ENCODE assay signal across 8 cellular contexts in genomic region chr13:44575741-44576395, GRCh38. TPM values are rescaled to one million over a fixed set of nuclear protein-coding genes. Genes with fewer than 3 reads are reported as not detected.
A peak's percentile ranks its signal among the peaks of the same experiment; 100 is the strongest.
DNase-seq lines count a peak whose midpoint lies in the region; ATAC-seq and TF ChIP-seq lines count a peak whose summit lies in the region.

Gene TSC22D1 (minus strand): TSS chr13:44576330. CDS start chr13:44576074, 256 bp downstream.

- H3K9me3 ChIP-seq in Karpas-422 (ENCODE audit: low read length) (no peaks in the 10 kb centered on the region), skeletal muscle tissue (ENCODE audit: control insufficient read depth in 3 of 3, low read length in 3 of 3) (no peaks in the 10 kb centered on the region)

- peaks cover 6% of the 10 kb centered on the region; the same call in 1 of the 2 replicates for H4K20me1 ChIP-seq in Karpas-422 (ENCODE audit: insufficient read depth, low read depth, low read length)

- TF ChIP-seq CTCF in cardiac fibroblast (IDR thresholded peaks at IDR 0.05; ENCODE audit: low read depth, low read length), result no peak

- peak within 1 kb of the TSS; percentile 79 for H3K9ac ChIP-seq in Karpas-422 (ENCODE audit: low read length)
- peak within 1 kb of the TSS; percentile 87 to 97 (median 89) for H3K9ac ChIP-seq in skeletal muscle tissue (ENCODE audit: low read depth in 1 of 3, low read length in 3 of 3)

- H2AFZ ChIP-seq in Karpas-422 (ENCODE audit: low read length), result peak within 1 kb of the TSS; percentile 99

- peaks cover 47 to 55% of the 10 kb centered on the region in 2 donors for H3K4me1 Mint-ChIP-seq in immature natural killer cell

- H3K9me2 ChIP-seq in Karpas-422 (replicated peaks; ENCODE audit: insufficient read depth, low read length), result no peaks in the 10 kb centered on the region

- H3K4me3 ChIP-seq in Karpas-422 (ENCODE audit: low read length) (peak within 1 kb of the TSS; percentile 87), cardiac fibroblast (replicated peaks in 1 of 2; ENCODE audit: low read depth in 2 of 2, low read length in 2 of 2) (peak within 1 kb of the TSS; percentile 85), skeletal muscle tissue (ENCODE audit: low read length in 3 of 3) (peak within 1 kb of the TSS; percentile 77 to 84 (median 83))

- no peaks in the 10 kb centered on the region for H3K79me2 ChIP-seq in Karpas-422 (ENCODE audit: low read length)

- no peaks in the 10 kb centered on the region for H3K9me3 Mint-ChIP-seq in immature natural killer cell

- H3K36me3 ChIP-seq in Karpas-422 (ENCODE audit: insufficient read depth, low read length) (no peaks in the 10 kb centered on the region), skeletal muscle tissue (ENCODE audit: control insufficient read depth in 3 of 3, insufficient read depth in 3 of 3, low read length in 3 of 3) (peaks cover 0 to 5% (median 4%) of the 10 kb centered on the region in 3 donors)

- H3K4me2 ChIP-seq in Karpas-422 (ENCODE audit: low read depth, low read length, poor library complexity, severe bottlenecking), result peak within 1 kb of the TSS; percentile 96

- H3K27ac ChIP-seq in Karpas-422 (ENCODE audit: low read length), result no peak within 1 kb of the TSS
- H3K27ac ChIP-seq in skeletal muscle tissue (ENCODE audit: low read depth, low read length), result peak within 1 kb of the TSS; percentile 97

- no peaks in the 10 kb centered on the region; the same call in 1 of the 2 replicates for H3K27me3 ChIP-seq in Karpas-422 (ENCODE audit: low read length)
- no peaks in the 10 kb centered on the region for H3K27me3 ChIP-seq in skeletal muscle tissue (ENCODE audit: control insufficient read depth in 3 of 3, insufficient read depth in 3 of 3, low read length in 3 of 3)

- peak within 1 kb of the TSS; percentile 92 to 95 (median 93) for H3K27ac Mint-ChIP-seq in immature natural killer cell

- peak within 1 kb of the TSS; percentile 87 to 98 (median 96) for H3K4me3 Mint-ChIP-seq in immature natural killer cell

- peaks cover 13 to 22% (median 21%) of the 10 kb centered on the region in 3 donors for H3K27me3 Mint-ChIP-seq in immature natural killer cell (ENCODE audit: low read depth in 3 of 3)

- peaks cover 24% of the 10 kb centered on the region for H3K4me1 ChIP-seq in Karpas-422 (ENCODE audit: low read length)
- H3K4me1 ChIP-seq in skeletal muscle tissue (ENCODE audit: control insufficient read depth in 3 of 3, insufficient read depth in 3 of 3, low read length in 3 of 3), result peaks cover 28 to 38% (median 38%) of the 10 kb centered on the region in 3 donors

- DNase-seq in Daoy (ENCODE audit: low read depth) (peak; percentile 37), Karpas-422 (no peak), cardiac fibroblast (ENCODE audit: low read depth in 2 of 2) (peak; percentile 62 to 66), immature natural killer cell (peak; percentile 46 to 62 (median 53))
- peak in 3 of 4 experiments; percentile 7 to 28 (median 21) for DNase-seq in activated CD4-positive, CD25-positive, alpha-beta regulatory T cell (lab: John Stamatoyannopoulos, UW)

- peaks cover 0 to 5% (median 4%) of the 10 kb centered on the region in 3 donors for H3K36me3 Mint-ChIP-seq in immature natural killer cell

- ATAC-seq in HG02642 (IDR thresholded peaks at IDR 0.05; ENCODE audit: poor library complexity, unreplicated experiment), result no peak
- no peak for ATAC-seq in HG03571 (IDR thresholded peaks at IDR 0.05; ENCODE audit: unreplicated experiment)

RNA-seq across cellular contexts. Expression of gene TSC22D1, which starts in this region (rescaled TPM):
- total RNA-seq in Daoy (2014; rRNA removed; shearing (Covaris generic)), result 47.3 and 73.0 TPM in 2 replicates
- total RNA-seq in Karpas-422 (2014; rRNA removed; shearing (Covaris generic); ENCODE audit: low replicate concordance), result 8.5 and 20.1 TPM in 2 replicates
- 10 to 100 TPM; 11.5 to 13.3 (median 12.1) TPM for polyA plus RNA-seq in immature natural killer cell
- total RNA-seq in skeletal muscle tissue, result 69.4 TPM
